8 cellular contexts compared by ENCODE assay signal in genomic region chr6:62283828-62284411, GRCh38. TPM values are rescaled to one million over a fixed set of nuclear protein-coding genes. Genes with fewer than 3 reads are reported as not detected.
A peak's percentile ranks its signal among the peaks of the same experiment; 100 is the strongest.
DNase-seq lines count a peak whose midpoint lies in the region; ATAC-seq and TF ChIP-seq lines count a peak whose summit lies in the region.

No MANE protein-coding gene starts in this region.

- no peak overlapping the region for H2BK120ac ChIP-seq in neuronal stem cell (ENCODE audit: low read depth, low read length)

- no peak for TF ChIP-seq EP300 in gastroesophageal sphincter (IDR thresholded peaks at IDR 0.05)

- DNase-seq in DMS153 treated with DMSO at 0.1 percent for 48 hours (lab: John Stamatoyannopoulos, UW; ENCODE audit: unreplicated experiment): peak; percentile 39
- no peak for DNase-seq in DMS153 (lab: John Stamatoyannopoulos, UW)
- DNase-seq in NCI-H460 (ENCODE audit: extremely low read depth, low read depth): peak; percentile 3
- peak in 1 of 10 donors; percentile 11 for DNase-seq in dorsolateral prefrontal cortex
- DNase-seq in neuronal stem cell (ENCODE audit: low spot score): peak; percentile 50
- DNase-seq in activated T-helper 2 cell treated with anti-CD3 and anti-CD28 coated beads, Interferon-gamma antibody, Interleukin-2, Interleukin-4, amounts not matched to agents 10 μg/mL and 5 μg/mL and 100 μg/mL, durations not matched to agents 14 hours and 24 hours and 36 hours (ENCODE audit: low spot score): no peak
- no peak for DNase-seq in GDM1 (lab: John Stamatoyannopoulos, UW)

- H3K36me3 ChIP-seq in neuronal stem cell (replicated peaks in 1 of 2; ENCODE audit: control insufficient read depth in 2 of 2, insufficient read depth in 2 of 2, low read length in 2 of 2) (no peaks in the 10 kb centered on the region), gastroesophageal sphincter (no peaks in the 10 kb centered on the region)

- no peak overlapping the region for H3K9ac ChIP-seq in neuronal stem cell (ENCODE audit: low read depth, low read length, poor library complexity)

- no peak overlapping the region for H3K4me3 Mint-ChIP-seq in activated T-helper 2 cell treated with anti-CD3 and anti-CD28 coated beads, Interferon-gamma antibody, Interleukin-2, Interleukin-4, amounts not matched to agents 10 μg/mL and 5 μg/mL and 100 μg/mL, durations not matched to agents 14 hours and 24 hours and 36 hours (ENCODE audit: low read depth)

- no peak overlapping the region for H2AK5ac ChIP-seq in neuronal stem cell (ENCODE audit: low read depth, low read length)

- H2BK12ac ChIP-seq in neuronal stem cell (ENCODE audit: low read length): no peak overlapping the region

- H3K4me2 ChIP-seq in neuronal stem cell (ENCODE audit: insufficient read depth, low read length, poor library complexity, severe bottlenecking): no peak overlapping the region

- TF ChIP-seq POLR2A in gastroesophageal sphincter (IDR thresholded peaks at IDR 0.05): no peak

- no peak overlapping the region for H3K4ac ChIP-seq in neuronal stem cell (ENCODE audit: low read length)

- no peaks in the 10 kb centered on the region for H3K4me1 Mint-ChIP-seq in activated T-helper 2 cell treated with anti-CD3 and anti-CD28 coated beads, Interferon-gamma antibody, Interleukin-2, Interleukin-4, amounts not matched to agents 10 μg/mL and 5 μg/mL and 100 μg/mL, durations not matched to agents 14 hours and 24 hours and 36 hours (ENCODE audit: low read depth)

- H3K27ac ChIP-seq in dorsolateral prefrontal cortex (peak overlapping the region in 20 of 59 donors; percentile 1 to 66 (median 28)), neuronal stem cell (replicated peaks; ENCODE audit: low read length) (no peak overlapping the region), gastroesophageal sphincter (no peak overlapping the region)

- peaks cover 8% of the 10 kb centered on the region for H3K27me3 Mint-ChIP-seq in activated T-helper 2 cell treated with anti-CD3 and anti-CD28 coated beads, Interferon-gamma antibody, Interleukin-2, Interleukin-4, amounts not matched to agents 10 μg/mL and 5 μg/mL and 100 μg/mL, durations not matched to agents 14 hours and 24 hours and 36 hours (ENCODE audit: low read depth)

- intact Hi-C loops in dorsolateral prefrontal cortex (cut with DNase I): loop anchor here in 1 of 2 donors (10.0 kb wide), 1 partner anchor 469 kb away; no protein-coding TSS in a partner anchor
- intact Hi-C loops in activated T-helper 2 cell treated with anti-CD3 and anti-CD28 coated beads, Interferon-gamma antibody, Interleukin-2, Interleukin-4, amounts not matched to agents 10 μg/mL and 5 μg/mL and 100 μg/mL, durations not matched to agents 14 hours and 24 hours and 36 hours (cut with micrococcal nuclease): no loop called here

- no peak overlapping the region for H3K18ac ChIP-seq in neuronal stem cell (ENCODE audit: low read length)

- H3K27ac Mint-ChIP-seq in activated T-helper 2 cell treated with anti-CD3 and anti-CD28 coated beads, Interferon-gamma antibody, Interleukin-2, Interleukin-4, amounts not matched to agents 10 μg/mL and 5 μg/mL and 100 μg/mL, durations not matched to agents 14 hours and 24 hours and 36 hours: no peak overlapping the region

- H3K4me1 ChIP-seq in neuronal stem cell (ENCODE audit: control insufficient read depth in 2 of 2, insufficient read depth in 1 of 2, low read depth in 1 of 2, low read length in 2 of 2) (peaks cover 0 to 6% of the 10 kb centered on the region in 2 donors), gastroesophageal sphincter (peaks cover 0 to 14% (median 0%) of the 10 kb centered on the region in 3 donors)

- no peak overlapping the region for H2BK5ac ChIP-seq in neuronal stem cell (ENCODE audit: low read length)

- H3K36me3 Mint-ChIP-seq in activated T-helper 2 cell treated with anti-CD3 and anti-CD28 coated beads, Interferon-gamma antibody, Interleukin-2, Interleukin-4, amounts not matched to agents 10 μg/mL and 5 μg/mL and 100 μg/mL, durations not matched to agents 14 hours and 24 hours and 36 hours (ENCODE audit: low read depth): no peaks in the 10 kb centered on the region

- no peak overlapping the region for H4K8ac ChIP-seq in neuronal stem cell (ENCODE audit: low read depth, low read length)

- no peak overlapping the region for H2BK15ac ChIP-seq in neuronal stem cell (ENCODE audit: low read length)

- H3K9me3 Mint-ChIP-seq in activated T-helper 2 cell treated with anti-CD3 and anti-CD28 coated beads, Interferon-gamma antibody, Interleukin-2, Interleukin-4, amounts not matched to agents 10 μg/mL and 5 μg/mL and 100 μg/mL, durations not matched to agents 14 hours and 24 hours and 36 hours: no peaks in the 10 kb centered on the region

- no peak overlapping the region for H3K14ac ChIP-seq in neuronal stem cell (ENCODE audit: low read length)

- ATAC-seq in gastroesophageal sphincter: no peak

- no peaks in the 10 kb centered on the region for H3K79me1 ChIP-seq in neuronal stem cell (ENCODE audit: low read depth, low read length)

- H3K9me3 ChIP-seq in neuronal stem cell (replicated peaks in 1 of 2; ENCODE audit: control insufficient read depth in 2 of 2, insufficient read depth in 1 of 2, low read depth in 1 of 2, low read length in 2 of 2) (no peaks in the 10 kb centered on the region), gastroesophageal sphincter (no peaks in the 10 kb centered on the region)

- H3K27me3 ChIP-seq in dorsolateral prefrontal cortex: no peaks in the 10 kb centered on the region
- peaks cover 0 to 14% (median 0%) of the 10 kb centered on the region in 3 experiments for H3K27me3 ChIP-seq in neuronal stem cell (ENCODE audit: control insufficient read depth in 3 of 3, insufficient read depth in 3 of 3, low read depth in 1 of 3, low read length in 3 of 3)
- peaks cover 35% of the 10 kb centered on the region for H3K27me3 ChIP-seq in gastroesophageal sphincter

- no peak overlapping the region for H4K91ac ChIP-seq in neuronal stem cell (ENCODE audit: low read depth, low read length, poor library complexity)

- no peak overlapping the region for H2AFZ ChIP-seq in neuronal stem cell (ENCODE audit: low read length)

- no peak overlapping the region for H3K23ac ChIP-seq in neuronal stem cell (ENCODE audit: low read depth, low read length, poor library complexity)

- no CpG with 5 or more reads among the region's 2 CpGs for WGBS in neuronal stem cell (ENCODE audit: extremely low coverage in 2 of 2, insufficient read length in 2 of 2, insufficient replicate concordance in 1 of 2), 2 donors
- 41 to 55% methylated on average over 2 of the region's 2 CpGs for WGBS in gastroesophageal sphincter (ENCODE audit: low coverage in 1 of 2), 2 donors

- peak; percentile 41 to 83 (median 71) for TF ChIP-seq CTCF in dorsolateral prefrontal cortex (IDR thresholded peaks at IDR 0.05 in 54 of 56, conservative IDR thresholded peaks at IDR 0.05 in 2 of 56; ENCODE audit: low read depth in 1 of 56, partially characterized antibody in 56 of 56)
- peak in 2 of 4 experiments; percentile 28 to 56 for TF ChIP-seq CTCF in gastroesophageal sphincter (IDR thresholded peaks at IDR 0.05)

- H3K4me3 ChIP-seq in dorsolateral prefrontal cortex: peak overlapping the region in 58 of 59 donors; percentile 1 to 88 (median 74)
- no peak overlapping the region for H3K4me3 ChIP-seq in neuronal stem cell (ENCODE audit: low read length in 2 of 2)
- H3K4me3 ChIP-seq in gastroesophageal sphincter: no peak overlapping the region

RNA-seq across cellular contexts. Expression of gene KHDRBS2, which starts 2.1 kb away (rescaled TPM):
- not detected in 2 replicates for total RNA-seq in NCI-H460 (2014; rRNA removed; shearing (Covaris generic))
- polyA plus RNA-seq in NCI-H460 (2014; cell fraction: nucleus; rRNA removed): not detected in 2 replicates
- total RNA-seq in dorsolateral prefrontal cortex (10 to 100 TPM; 18.9 to 52.4 (median 38.9) TPM), gastroesophageal sphincter (under 1 TPM in 2 of 4 donors, not detected in 2; 0.62 to 0.81 TPM)
- 7.9 TPM for polyA plus RNA-seq in neuronal stem cell (2013, experiment 1 of 2)
- 8.0 TPM for polyA plus RNA-seq in neuronal stem cell (2013, experiment 2 of 2)
- not detected in 2 replicates for total RNA-seq in activated T-helper 2 cell treated with anti-CD3 and anti-CD28 coated beads, Interferon-gamma antibody, Interleukin-2, Interleukin-4, amounts not matched to agents 10 μg/mL and 5 μg/mL and 100 μg/mL, durations not matched to agents 14 hours and 24 hours and 36 hours

Comparison
In these comparisons a context has a peak if more than half of its experiments do, and no peak if none do; other contexts are left out.
1. DNase-seq: peak in DMS153 treated with DMSO at 0.1 percent for 48 hours (single experiment), NCI-H460 (single experiment) and neuronal stem cell (single experiment); none in DMS153 (single experiment), activated T-helper 2 cell treated with anti-CD3 and anti-CD28 coated beads, Interferon-gamma antibody, Interleukin-2, Interleukin-4, amounts not matched to agents 10 μg/mL and 5 μg/mL and 100 μg/mL, durations not matched to agents 14 hours and 24 hours and 36 hours (single experiment) and GDM1 (single experiment).
2. H3K4me3 ChIP-seq: peak in dorsolateral prefrontal cortex (58 of 59); none in neuronal stem cell (0 of 2) and gastroesophageal sphincter (0 of 2).
3. RNA of gene KHDRBS2, which starts 2.1 kb away (total RNA-seq): 18.9 to 52.4 TPM in dorsolateral prefrontal cortex; 0.62 to 0.81 TPM in gastroesophageal sphincter, not detected in NCI-H460 and not detected in activated T-helper 2 cell treated with anti-CD3 and anti-CD28 coated beads, Interferon-gamma antibody, Interleukin-2, Interleukin-4, amounts not matched to agents 10 μg/mL and 5 μg/mL and 100 μg/mL, durations not matched to agents 14 hours and 24 hours and 36 hours; every median in the first group is over 10 times any median in the second.